Comparison of ENCODE assay signal across 18 cellular contexts in genomic region chr2:120771111-120771555, GRCh38. TPM values are rescaled to one million over a fixed set of nuclear protein-coding genes. Genes with fewer than 3 reads are reported as not detected.
A peak's percentile ranks its signal among the peaks of the same experiment; 100 is the strongest.
DNase-seq lines count a peak whose midpoint lies in the region; ATAC-seq and TF ChIP-seq lines count a peak whose summit lies in the region.
"Had no signal": no experiment of that assay in that cellular context is flagged by ENCODE, and none has a peak within 500 bp of the region (broad histone marks: within the 10 kb centered on the region; RNA-seq: fewer than 3 reads in every experiment).

No MANE protein-coding gene starts in this region.

- H2BK12ac ChIP-seq in trophoblast cell (ENCODE audit: low read length): no peak overlapping the region

- peaks cover 11% of the 10 kb centered on the region for H3K79me1 ChIP-seq in trophoblast cell (ENCODE audit: low read length)

- H3K9me3 ChIP-seq in SJSA1 (replicated peaks): no peaks in the 10 kb centered on the region
- no peaks in the 10 kb centered on the region for H3K9me3 ChIP-seq in trophoblast cell (ENCODE audit: insufficient read depth, low read depth, low read length)

- no peaks in the 10 kb centered on the region for H3K27me3 ChIP-seq in SJSA1 (replicated peaks)
- no peaks in the 10 kb centered on the region for H3K27me3 ChIP-seq in trophoblast cell (ENCODE audit: insufficient read depth, low read length)

- H3K4me1 ChIP-seq in SJSA1 (replicated peaks): peaks cover 59% of the 10 kb centered on the region
- peaks cover 22 to 28% of the 10 kb centered on the region in 2 experiments for H3K4me1 ChIP-seq in trophoblast cell (ENCODE audit: control insufficient read depth in 1 of 2, insufficient read depth in 2 of 2, low read length in 2 of 2)

- H2AFZ ChIP-seq in trophoblast cell (ENCODE audit: insufficient read depth, low read length, poor library complexity): no peak overlapping the region

- POLR2A ChIA-PET in AG04449 (lab: Yijun Ruan, JAX): interaction anchor here (1.2 to 2.0 kb wide), 2 partner anchors 9 to 34 kb away, joined by 3 to 8 read pairs; no protein-coding TSS in a partner anchor

- H3K79me2 ChIP-seq in trophoblast cell (ENCODE audit: control insufficient read depth, insufficient read depth, low read length, poor library complexity): peaks cover 2% of the 10 kb centered on the region

- DNase-seq in AG04449 (ENCODE audit: low read depth, low spot score) (no peak), SJSA1 (ENCODE audit: low read depth in 1 of 2, low spot score in 2 of 2) (no peak), Right ventricle myocardium superior (peak; percentile 43), trophoblast cell (no peak), NCI-H1048 (lab: John Stamatoyannopoulos, UW) (no peak), DMS 273 treated with DMSO at 0.1 percent for 48 hours (lab: John Stamatoyannopoulos, UW) (no peak), COLO668 (lab: John Stamatoyannopoulos, UW; ENCODE audit: unreplicated experiment) (no peak)
- DNase-seq: activated CD8-positive, alpha-beta memory T cell treated with anti-CD3 and anti-CD28 coated beads, Interleukin-2, amount 50 U/mL, for 48 hours; Calu3; caudate nucleus; naive B cell; NCI-H1436; NCI-H345; stimulated activated CD4-positive, alpha-beta T cell treated with anti-CD3 and anti-CD28 coated beads, Interleukin-2, amount 100 ng/mL, for 48 hours; T-helper 1 cell had no signal

- no peak overlapping the region for H4K91ac ChIP-seq in trophoblast cell (ENCODE audit: low read depth, low read length)

- intact Hi-C loops in Right ventricle myocardium superior (cut with DNase I): no loop called here

- H3K27ac ChIP-seq in SJSA1 (peak overlapping the region; percentile 11), trophoblast cell (ENCODE audit: low read depth, low read length) (no peak overlapping the region)
- H3K27ac ChIP-seq: KMS-11 had no signal

- no peak overlapping the region for H2BK5ac ChIP-seq in trophoblast cell (ENCODE audit: low read depth, low read length, poor library complexity)

- TF ChIP-seq CTCF in AG04449 (IDR thresholded peaks at IDR 0.05; ENCODE audit: insufficient read depth, low read length, missing control alignments): no peak

- WGBS in trophoblast cell (ENCODE audit: extremely low coverage, insufficient coverage, insufficient read length): no CpG with 5 or more reads among the region's 12 CpGs

- H3K23ac ChIP-seq in trophoblast cell (ENCODE audit: low read length): no peak overlapping the region

- no peak overlapping the region for H4K8ac ChIP-seq in trophoblast cell (ENCODE audit: low read depth, low read length)

- ATAC-seq in Right ventricle myocardium superior (ENCODE audit: poor library complexity): no peak
- no peak for ATAC-seq in GM21786 (IDR thresholded peaks at IDR 0.05; ENCODE audit: unreplicated experiment)
- ATAC-seq: activated CD4-positive, CD25-positive, alpha-beta regulatory T cell treated with anti-CD3 and anti-CD28 coated beads, Interleukin-2, amount 50 U/mL, for 24 hours had no signal

- peaks cover 11% of the 10 kb centered on the region for H3K36me3 ChIP-seq in SJSA1
- no peaks in the 10 kb centered on the region for H3K36me3 ChIP-seq in trophoblast cell (ENCODE audit: control insufficient read depth in 1 of 2, insufficient read depth in 2 of 2, low read length in 2 of 2)

- no peak overlapping the region for H4K12ac ChIP-seq in trophoblast cell (ENCODE audit: low read depth, low read length)

- CTCF ChIA-PET in AG04449 (lab: Yijun Ruan, JAX): interaction anchor here (1.2 to 4.0 kb wide), 2 partner anchors 8 to 12 kb away, joined by 3 to 26 read pairs; no protein-coding TSS in a partner anchor

- H2AK5ac ChIP-seq in trophoblast cell (ENCODE audit: low read length): no peak overlapping the region

- H3K18ac ChIP-seq in trophoblast cell (ENCODE audit: low read length): no peak overlapping the region

- H3K9ac ChIP-seq in trophoblast cell (ENCODE audit: low read length): no peak overlapping the region
- H3K9ac ChIP-seq: KMS-11 had no signal

- peak overlapping the region; percentile 9 for H3K14ac ChIP-seq in trophoblast cell (ENCODE audit: low read length)

- H3K4me3 ChIP-seq in AG04449 (ENCODE audit: low read depth, low read length) (peak overlapping the region; percentile 18; the same call in 1 of the 2 replicates), SJSA1 (no peak overlapping the region), trophoblast cell (ENCODE audit: low read depth, low read length) (no peak overlapping the region)

- H3K4me2 ChIP-seq in trophoblast cell (ENCODE audit: low read length): no peak overlapping the region
- H3K4me2 ChIP-seq: KMS-11 had no signal

- H2BK120ac ChIP-seq in trophoblast cell (ENCODE audit: insufficient read depth, low read length, poor library complexity): no peak overlapping the region

- H3K4ac ChIP-seq in trophoblast cell (ENCODE audit: low read depth, low read length): no peak overlapping the region

RNA-seq across cellular contexts. Expression of gene GLI2, which starts 35.5 kb away (rescaled TPM):
- 8.8 and 20.0 TPM in 2 replicates for total RNA-seq in SJSA1 (2014; rRNA removed; shearing (Covaris generic))
- total RNA-seq in Right ventricle myocardium superior: 1.3 TPM
- polyA plus RNA-seq in trophoblast cell (2013): 2.7 and 3.4 TPM in 2 replicates
